In the genomic region with DNA sequence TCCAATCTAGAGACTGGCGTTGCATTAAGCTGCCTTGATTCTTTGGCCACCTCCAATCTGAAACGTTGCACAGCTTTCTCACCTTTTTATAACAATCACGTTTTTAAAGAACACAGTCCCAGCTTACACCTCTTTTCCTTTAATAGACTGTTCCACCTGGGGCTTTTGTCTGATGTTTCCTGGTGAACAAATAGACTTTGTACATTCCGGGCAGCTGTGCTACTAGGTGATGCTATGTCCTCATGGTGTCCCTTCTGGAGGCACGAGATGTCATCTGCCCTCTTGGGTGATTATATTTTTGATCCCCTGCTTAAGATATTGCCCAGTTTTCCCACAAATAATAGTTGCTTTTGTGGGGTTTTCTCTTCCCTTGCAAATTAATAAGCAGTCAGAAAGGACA, we compare ENCODE assay signal across 19 cellular contexts.
"Had no signal": no experiment of that assay in that cellular context is flagged by ENCODE, and none has a peak within 500 bp of the region (broad histone marks: within the 10 kb centered on the region; RNA-seq: fewer than 3 reads in every experiment).

No MANE protein-coding gene starts in this region.

- ATAC-seq: left cardiac atrium; naive thymus-derived CD4-positive, alpha-beta T cell; psoas muscle; sciatic nerve had no signal

- DNase-seq: effector CD4-positive, alpha-beta T cell; endodermal cell; erythroblast; foreskin melanocyte; head of caudate nucleus; kidney; left cardiac atrium; mesendoderm; naive thymus-derived CD4-positive, alpha-beta T cell; nephron progenitor cell; psoas muscle; retina; stimulated activated CD4-positive, alpha-beta T cell treated with anti-CD3 and anti-CD28 coated beads, Interleukin-2, amount 100 ng/mL, for 24 hours; stimulated activated CD4-positive, alpha-beta T cell treated with anti-CD3 and anti-CD28 coated beads, Interleukin-4, amount 100 ng/mL, for 4 hours; stimulated activated naive CD4-positive, alpha-beta T cell; stomach; substantia nigra; transverse colon had no signal
